8 cellular contexts compared by ENCODE assay signal in genomic region chr6:52305948-52306767, GRCh38. TPM values are rescaled to one million over a fixed set of nuclear protein-coding genes. Genes with fewer than 3 reads are reported as not detected.
A peak's percentile ranks its signal among the peaks of the same experiment; 100 is the strongest.
DNase-seq lines count a peak whose midpoint lies in the region; ATAC-seq and TF ChIP-seq lines count a peak whose summit lies in the region.

No MANE protein-coding gene starts in this region.

- H3K27ac ChIP-seq in left lung, result peak overlapping the region; percentile 71 to 75

- intact Hi-C loops in left lung (cut with DNase I), result no loop called here

- TF ChIP-seq CTCF in left lung (IDR thresholded peaks at IDR 0.05), result no peak

- H3K27me3 ChIP-seq in left lung, result no peaks in the 10 kb centered on the region

- H3K36me3 ChIP-seq in left lung, result no peaks in the 10 kb centered on the region

- ATAC-seq in GM18520 (IDR thresholded peaks at IDR 0.05; ENCODE audit: unreplicated experiment) (peak; percentile 48), HG02571 (IDR thresholded peaks at IDR 0.05; ENCODE audit: unreplicated experiment) (peak; percentile 37), left lung (peak; percentile 18)

- no peaks in the 10 kb centered on the region for H3K9me3 ChIP-seq in left lung

- H3K4me1 ChIP-seq in left lung, result peaks cover 17 to 47% of the 10 kb centered on the region in 2 donors

- H3K4me3 ChIP-seq in left lung, result no peak overlapping the region

- DNase-seq in NOMO-1 treated with DMSO at 0.1 percent for 48 hours (lab: John Stamatoyannopoulos, UW; ENCODE audit: unreplicated experiment) (peak; percentile 98), left lung (no peak), SHP77 treated with DMSO at 0.1 percent for 48 hours (lab: John Stamatoyannopoulos, UW) (no peak), NCI-H128 (lab: John Stamatoyannopoulos, UW; ENCODE audit: unreplicated experiment) (no peak), NCI-H2196 treated with DMSO at 0.1 percent for 48 hours (lab: John Stamatoyannopoulos, UW; ENCODE audit: unreplicated experiment) (no peak), NCI-H748 treated with DMSO at 0.1 percent for 48 hours (lab: John Stamatoyannopoulos, UW) (no peak)

RNA-seq across cellular contexts. Expression of gene MCM3, which starts 21.6 kb away (rescaled TPM):
- 10 to 100 TPM; 38.9 to 67.6 TPM for total RNA-seq in left lung

RNA-seq across cellular contexts. Expression of gene PAQR8, which starts 55.8 kb away (rescaled TPM):
- total RNA-seq in left lung, result 10 to 100 TPM in 1 of 2 donors, 1 to 10 TPM in 1; 9.3 to 15.6 TPM
